9 cellular contexts compared by ENCODE assay signal in genomic region chr6:41200296-41200900, GRCh38. TPM values are rescaled to one million over a fixed set of nuclear protein-coding genes. Genes with fewer than 3 reads are reported as not detected.
DNase-seq lines count a peak whose midpoint lies in the region; ATAC-seq, FAIRE-seq and TF ChIP-seq lines count a peak whose summit lies in the region.
"Had no signal": no experiment of that assay in that cellular context is flagged by ENCODE, and none has a peak within 500 bp of the region (broad histone marks: within the 10 kb centered on the region; RNA-seq: fewer than 3 reads in every experiment).

No MANE protein-coding gene starts in this region.

- CTCF ChIA-PET in RWPE1 (lab: Yijun Ruan, JAX), result no interaction called here

- H3K27ac ChIP-seq in RWPE1, result no peak overlapping the region

- no peak for TF ChIP-seq POLR2A in H54 (IDR thresholded peaks at IDR 0.05; ENCODE audit: low read depth, low read length)

- peak; percentile 31 for ATAC-seq in GM19395 (IDR thresholded peaks at IDR 0.05; ENCODE audit: unreplicated experiment)
- peak; percentile 48 for ATAC-seq in left ventricle myocardium superior

- no peak overlapping the region for H3K4me3 ChIP-seq in MG63

- H3K36me3 ChIP-seq in MG63, result no peaks in the 10 kb centered on the region

- POLR2A ChIA-PET in RWPE1 (lab: Yijun Ruan, JAX; ENCODE audit: low non-redundant PET), result no interaction called here

- intact Hi-C loops in left ventricle myocardium superior (cut with micrococcal nuclease), result no loop called here

- no peaks in the 10 kb centered on the region for H3K9me3 ChIP-seq in MG63

- H3K27me3 ChIP-seq in MG63, result no peaks in the 10 kb centered on the region

- FAIRE-seq in H54 (lab: Jason Lieb, UNC), result no peak
- FAIRE-seq: islet of Langerhans had no signal

- DNase-seq in NCI-H460 (ENCODE audit: extremely low read depth, low read depth) (peak; percentile 20), activated T-cell treated with anti-CD3 and anti-CD28 coated beads for 4 hours (peak; percentile 35), left ventricle myocardium superior (no peak), H54 (ENCODE audit: insufficient read length, low spot score) (no peak), MG63 (no peak), RWPE1 (ENCODE audit: low spot score) (no peak)
- peak; percentile 20 to 40 for DNase-seq in stimulated activated CD8-positive, alpha-beta memory T cell treated with anti-CD3 and anti-CD28 coated beads, Interleukin-2, amount 100 ng/mL, for 1 hour (ENCODE audit: low read depth in 2 of 2)

- no peak for TF ChIP-seq CTCF in RWPE1 (conservative IDR thresholded peaks at IDR 0.05; ENCODE audit: low read depth)

RNA-seq across cellular contexts. Expression of gene TREML2, which starts 0.6 kb away (rescaled TPM):
- total RNA-seq in NCI-H460 (2014; rRNA removed; shearing (Covaris generic)), result not detected in 2 replicates
- not detected in 2 replicates for polyA plus RNA-seq in NCI-H460 (2014; cell fraction: nucleus; rRNA removed)
- not detected for total RNA-seq in left ventricle myocardium superior
- total RNA-seq in MG63 (2014; rRNA removed; shearing (Covaris generic); ENCODE audit: low replicate concordance), result not detected in 2 replicates

RNA-seq across cellular contexts. Expression of gene TREML4, which starts 27.8 kb away (rescaled TPM):
- not detected in 2 replicates for total RNA-seq in NCI-H460 (2014; rRNA removed; shearing (Covaris generic))
- polyA plus RNA-seq in NCI-H460 (2014; cell fraction: nucleus; rRNA removed), result not detected in 2 replicates
- not detected for total RNA-seq in left ventricle myocardium superior
- not detected in 2 replicates for total RNA-seq in MG63 (2014; rRNA removed; shearing (Covaris generic); ENCODE audit: low replicate concordance)

RNA-seq across cellular contexts. Expression of gene TREM2, which starts 37.5 kb away (rescaled TPM):
- total RNA-seq in NCI-H460 (2014; rRNA removed; shearing (Covaris generic)), result not detected in 2 replicates
- polyA plus RNA-seq in NCI-H460 (2014; cell fraction: nucleus; rRNA removed), result not detected in 2 replicates
- 0.59 TPM for total RNA-seq in left ventricle myocardium superior
- not detected in 2 replicates for total RNA-seq in MG63 (2014; rRNA removed; shearing (Covaris generic); ENCODE audit: low replicate concordance)

RNA-seq across cellular contexts. Expression of gene TREML1, which starts 46.3 kb away (rescaled TPM):
- total RNA-seq in NCI-H460 (2014; rRNA removed; shearing (Covaris generic)), result not detected in 2 replicates
- not detected in 2 replicates for polyA plus RNA-seq in NCI-H460 (2014; cell fraction: nucleus; rRNA removed)
- not detected for total RNA-seq in left ventricle myocardium superior
- total RNA-seq in MG63 (2014; rRNA removed; shearing (Covaris generic); ENCODE audit: low replicate concordance), result not detected in 2 replicates

Comparison
In these comparisons a context has a peak if more than half of its experiments do, and no peak if none do; other contexts are left out.
1. DNase-seq: peak in NCI-H460 (single experiment), activated T-cell treated with anti-CD3 and anti-CD28 coated beads for 4 hours (single experiment) and stimulated activated CD8-positive, alpha-beta memory T cell treated with anti-CD3 and anti-CD28 coated beads, Interleukin-2, amount 100 ng/mL, for 1 hour (2 of 2); none in left ventricle myocardium superior (single experiment), H54 (single experiment), MG63 (single experiment) and RWPE1 (single experiment).